10 cellular contexts compared by ENCODE assay signal in genomic region chr6:152273002-152273401, GRCh38.
DNase-seq lines count a peak whose midpoint lies in the region; ATAC-seq, FAIRE-seq and TF ChIP-seq lines count a peak whose summit lies in the region.
"Had no signal": no experiment of that assay in that cellular context is flagged by ENCODE, and none has a peak within 500 bp of the region (broad histone marks: within the 10 kb centered on the region; RNA-seq: fewer than 3 reads in every experiment).

No MANE protein-coding gene starts in this region.

- WGBS in gastroesophageal sphincter (ENCODE audit: low coverage in 1 of 2), 2 donors: 23 to 37% methylated on average over 3 of the region's 3 CpGs
- 18 to 21% (median 18%) methylated on average over 3 of the region's 3 CpGs for WGBS in psoas muscle, 3 donors

- peaks cover 29 to 54% (median 32%) of the 10 kb centered on the region in 3 donors for H3K4me1 ChIP-seq in gastroesophageal sphincter
- H3K4me1 ChIP-seq in psoas muscle: peaks cover 55% of the 10 kb centered on the region

- H3K36me3 ChIP-seq in gastroesophageal sphincter (peaks cover 0 to 46% of the 10 kb centered on the region in 2 donors), psoas muscle (ENCODE audit: insufficient read depth in 1 of 2, low read depth in 1 of 2) (peaks cover 0 to 34% of the 10 kb centered on the region in 2 donors)

- intact Hi-C loops in psoas muscle (cut with DNase I): no loop called here

- FAIRE-seq in frontal cortex (lab: Jason Lieb, UNC): no peak

- TF ChIP-seq CTCF in AG10803 (conservative IDR thresholded peaks at IDR 0.05; ENCODE audit: low read length) (no peak), gastroesophageal sphincter (IDR thresholded peaks at IDR 0.05) (no peak), psoas muscle (IDR thresholded peaks at IDR 0.05) (no peak)

- H3K9me3 ChIP-seq in gastroesophageal sphincter: no peaks in the 10 kb centered on the region
- H3K9me3 ChIP-seq in psoas muscle: no peaks in the 10 kb centered on the region

- ATAC-seq in gastroesophageal sphincter (peak; percentile 55), psoas muscle (peak in 3 of 4 donors; percentile 46 to 69 (median 63)), HG02610 (IDR thresholded peaks at IDR 0.05; ENCODE audit: unreplicated experiment) (no peak), GM18502 (IDR thresholded peaks at IDR 0.05; ENCODE audit: poor library complexity, unreplicated experiment) (no peak)

- no peak for TF ChIP-seq POLR2A in gastroesophageal sphincter (IDR thresholded peaks at IDR 0.05)

- peak overlapping the region; percentile 62 to 85 (median 80) for H3K27ac ChIP-seq in gastroesophageal sphincter
- H3K27ac ChIP-seq in psoas muscle: peak overlapping the region; percentile 75

- peak; percentile 73 for DNase-seq in AG10803 (ENCODE audit: low read depth)
- DNase-seq in amniotic epithelial cell (ENCODE audit: low read depth): peak; percentile 56
- DNase-seq in psoas muscle: peak in 1 of 2 donors; percentile 29
- no peak for DNase-seq in GM19238 (ENCODE audit: insufficient read length, low spot score)
- no peak for DNase-seq in frontal cortex (ENCODE audit: low spot score in 2 of 2)
- DNase-seq: activated CD4-positive, CD25-positive, alpha-beta regulatory T cell; SIG-M5 had no signal

- TF ChIP-seq EP300 in gastroesophageal sphincter (IDR thresholded peaks at IDR 0.05): no peak

- H3K27me3 ChIP-seq in gastroesophageal sphincter (no peaks in the 10 kb centered on the region), psoas muscle (ENCODE audit: insufficient read depth in 3 of 3, low read length in 2 of 3) (no peaks in the 10 kb centered on the region)

- H3K4me3 ChIP-seq in AG10803 (ENCODE audit: low read length): no peak overlapping the region
- no peak overlapping the region for H3K4me3 ChIP-seq in gastroesophageal sphincter
- H3K4me3 ChIP-seq in psoas muscle: peak overlapping the region; percentile 8

Comparison
In these comparisons a context has a peak if more than half of its experiments do, and no peak if none do; other contexts are left out.
1. DNase-seq: peak in AG10803 (single experiment) and amniotic epithelial cell (single experiment); none in GM19238 (single experiment) and frontal cortex (0 of 2).
2. ATAC-seq: peak in gastroesophageal sphincter (single experiment) and psoas muscle (3 of 4); none in HG02610 (single experiment) and GM18502 (single experiment).